ENCODE assay signal across 8 cellular contexts in the genomic region with DNA sequence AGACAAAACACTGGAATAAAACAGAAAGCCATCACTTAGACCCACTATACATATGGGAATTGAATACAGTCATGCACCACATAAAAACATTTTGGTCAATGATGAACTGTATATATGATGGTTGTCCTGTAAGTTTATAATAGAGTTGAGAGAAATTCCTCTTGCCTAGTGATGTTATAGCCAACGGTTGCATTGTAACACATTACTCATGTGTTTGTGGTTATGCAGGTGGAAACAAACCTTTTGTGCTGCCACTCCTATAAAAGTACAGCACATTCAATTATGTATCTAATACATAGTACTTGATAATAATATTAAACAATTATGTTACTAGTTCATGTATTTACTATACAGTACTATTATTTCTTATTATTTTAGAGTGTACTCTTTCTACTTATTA.
"Had no signal": no experiment of that assay in that cellular context is flagged by ENCODE, and none has a peak within 500 bp of the region (broad histone marks: within the 10 kb centered on the region; RNA-seq: fewer than 3 reads in every experiment).

No MANE protein-coding gene starts in this region.

- FAIRE-seq: H1, H54, HepG2, HTR-8/SVneo had no signal

- H2AFZ ChIP-seq: GM23338 had no signal

- H3K4me1 Mint-ChIP-seq: GM23338, IgD-negative memory B cell had no signal

- H3K27ac Mint-ChIP-seq: GM23338, H9, IgD-negative memory B cell had no signal

- H3K4me2 ChIP-seq: GM23338 had no signal

- H3K36me3 Mint-ChIP-seq: IgD-negative memory B cell had no signal

- ATAC-seq: GM23338, HepG2 had no signal

- H3K4me3 ChIP-seq: GM23338 had no signal

- DNase-seq: H9, HCEC 1CT had no signal

- H3K27me3 Mint-ChIP-seq: IgD-negative memory B cell had no signal

- H3K4me3 Mint-ChIP-seq: GM23338, H9, IgD-negative memory B cell had no signal
